Comparison of ENCODE assay signal across 12 cellular contexts in the genomic region with DNA sequence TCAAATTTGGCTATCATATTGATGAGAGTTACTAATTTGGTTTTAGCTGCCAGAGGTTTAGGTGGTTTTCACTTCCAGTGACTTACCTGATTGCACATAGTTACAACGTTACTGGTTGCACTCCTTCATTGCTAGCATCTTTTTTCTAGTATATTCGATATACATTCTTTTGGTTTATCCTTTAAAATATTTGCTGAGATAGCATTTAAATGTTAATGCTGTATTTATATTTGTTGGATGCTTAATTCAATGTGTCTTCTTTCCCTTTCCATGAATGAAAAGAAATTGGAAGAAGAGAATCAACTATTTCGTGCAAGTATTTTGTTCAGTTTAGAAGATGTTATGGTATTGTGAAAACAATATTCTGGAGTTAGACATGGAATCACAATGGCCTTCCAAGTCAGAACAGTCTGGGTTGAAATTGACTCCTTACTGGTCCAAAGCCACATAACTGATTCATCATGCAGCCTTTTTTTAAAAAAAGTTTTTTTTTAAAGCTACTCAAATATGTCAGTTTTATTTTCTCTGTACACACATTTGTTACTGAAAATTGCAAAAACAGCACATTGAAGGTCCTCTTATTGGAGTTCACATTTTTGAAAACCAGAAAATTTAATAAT. TPM values are rescaled to one million over a fixed set of nuclear protein-coding genes. Genes with fewer than 3 reads are reported as not detected.
A peak's percentile ranks its signal among the peaks of the same experiment; 100 is the strongest.
DNase-seq lines count a peak whose midpoint lies in the region; ATAC-seq and TF ChIP-seq lines count a peak whose summit lies in the region.
"Had no signal": no experiment of that assay in that cellular context is flagged by ENCODE, and none has a peak within 500 bp of the region (broad histone marks: within the 10 kb centered on the region; RNA-seq: fewer than 3 reads in every experiment).

No MANE protein-coding gene starts in this region.

- CTCF ChIA-PET in activated CD4-positive, alpha-beta T cell treated with anti-CD3 and anti-CD28 coated beads for 36 hours (lab: Charles Lee), result no interaction called here
- CTCF ChIA-PET in GM10248 (lab: Yijun Ruan, JAX), result interaction anchor here (0.6 kb wide), 1 partner anchor 61 kb away, joined by 3 read pairs; no protein-coding TSS in a partner anchor

- peaks cover 11% of the 10 kb centered on the region for H3K36me3 Mint-ChIP-seq in activated CD4-positive, alpha-beta T cell treated with anti-CD3 and anti-CD28 coated beads for 36 hours (ENCODE audit: low read depth)
- H3K36me3 Mint-ChIP-seq in T-helper 17 cell (ENCODE audit: low read depth), result no peaks in the 10 kb centered on the region

- WGBS in sigmoid colon, 2 donors, result 73 to 76% methylated on average over 3 of the region's 3 CpGs

- H3K9me3 ChIP-seq in T-helper 17 cell (ENCODE audit: control insufficient read depth, low read length, poor library complexity, severe bottlenecking) (no peaks in the 10 kb centered on the region), sigmoid colon (no peaks in the 10 kb centered on the region)
- H3K9me3 ChIP-seq: SJSA1, transverse colon had no signal

- H3K27ac ChIP-seq in sigmoid colon, result peak overlapping the region in 3 of 4 donors; percentile 87 to 96 (median 95)

- no peak for ATAC-seq in activated CD4-positive, alpha-beta T cell treated with anti-CD3 and anti-CD28 coated beads for 36 hours
- no peak for ATAC-seq in T-helper 17 cell
- no peak for ATAC-seq in GM21528 (IDR thresholded peaks at IDR 0.05; ENCODE audit: low FRiP score, unreplicated experiment)

- no peak for DNase-seq in activated CD4-positive, alpha-beta T cell treated with anti-CD3 and anti-CD28 coated beads for 36 hours
- no peak for DNase-seq in activated CD4-positive, alpha-beta T cell treated with anti-CD3 and anti-CD28 coated beads for 1 hour
- DNase-seq in T-helper 17 cell, result no peak
- peak; percentile 10 for DNase-seq in fibroblast of pulmonary artery (ENCODE audit: low read depth)
- DNase-seq in sigmoid colon, result no peak
- DNase-seq in NCI-H748 (lab: John Stamatoyannopoulos, UW; ENCODE audit: unreplicated experiment), result no peak
- DNase-seq in GM10248 (ENCODE audit: extremely low spot score), result no peak
- DNase-seq: ACHN, NCI-H187, transverse colon had no signal

- H3K27me3 Mint-ChIP-seq in activated CD4-positive, alpha-beta T cell treated with anti-CD3 and anti-CD28 coated beads for 36 hours, result no peaks in the 10 kb centered on the region
- no peaks in the 10 kb centered on the region for H3K27me3 Mint-ChIP-seq in T-helper 17 cell

- H3K27me3 ChIP-seq in sigmoid colon, result no peaks in the 10 kb centered on the region
- H3K27me3 ChIP-seq: SJSA1, transverse colon had no signal

- no peak overlapping the region for H3K27ac Mint-ChIP-seq in activated CD4-positive, alpha-beta T cell treated with anti-CD3 and anti-CD28 coated beads for 36 hours
- H3K27ac Mint-ChIP-seq in T-helper 17 cell, result no peak overlapping the region

- H3K9me3 Mint-ChIP-seq in activated CD4-positive, alpha-beta T cell treated with anti-CD3 and anti-CD28 coated beads for 36 hours (ENCODE audit: low read depth), result no peaks in the 10 kb centered on the region

- TF ChIP-seq EP300 in sigmoid colon (IDR thresholded peaks at IDR 0.05), result no peak

- intact Hi-C loops in activated CD4-positive, alpha-beta T cell treated with anti-CD3 and anti-CD28 coated beads for 36 hours (cut with DNase I, micrococcal nuclease), result no loop called here
- intact Hi-C loops in sigmoid colon (cut with DNase I), result loop anchor here (5.0 kb wide), 1 partner anchor 147 kb away; a partner anchor contains a TSS

- no peaks in the 10 kb centered on the region for H3K36me3 ChIP-seq in sigmoid colon
- H3K36me3 ChIP-seq: transverse colon had no signal

- peak overlapping the region; percentile 94 for H3K4me3 Mint-ChIP-seq in activated CD4-positive, alpha-beta T cell treated with anti-CD3 and anti-CD28 coated beads for 36 hours
- H3K4me3 Mint-ChIP-seq in T-helper 17 cell, result peak overlapping the region; percentile 9

- H3K4me3 ChIP-seq in fibroblast of pulmonary artery (replicated peaks; ENCODE audit: low read depth, low read length), result no peak overlapping the region
- no peak overlapping the region for H3K4me3 ChIP-seq in sigmoid colon

- TF ChIP-seq POLR2A in sigmoid colon (IDR thresholded peaks at IDR 0.05), result no peak

- TF ChIP-seq CTCF in fibroblast of pulmonary artery (IDR thresholded peaks at IDR 0.05; ENCODE audit: low read length, missing control alignments), result no peak
- no peak for TF ChIP-seq CTCF in sigmoid colon (IDR thresholded peaks at IDR 0.05)
- TF ChIP-seq CTCF in GM10248 (IDR thresholded peaks at IDR 0.05; ENCODE audit: control extremely low read depth, extremely low read depth, low read depth, missing control alignments), result no peak

- POLR2A ChIA-PET in activated CD4-positive, alpha-beta T cell treated with anti-CD3 and anti-CD28 coated beads for 36 hours (lab: Charles Lee), result interaction anchor here (1.0 kb wide), 1 partner anchor 86 kb away, joined by 3 read pairs; no protein-coding TSS in a partner anchor
- POLR2A ChIA-PET in GM10248 (lab: Yijun Ruan, JAX), result no interaction called here

- H3K4me1 Mint-ChIP-seq in activated CD4-positive, alpha-beta T cell treated with anti-CD3 and anti-CD28 coated beads for 36 hours, result peaks cover 40% of the 10 kb centered on the region
- H3K4me1 Mint-ChIP-seq in T-helper 17 cell, result peaks cover 27% of the 10 kb centered on the region

- H3K4me1 ChIP-seq in sigmoid colon, result peaks cover 0 to 40% (median 30%) of the 10 kb centered on the region in 4 donors

RNA-seq across cellular contexts. Expression of a gene that starts 2.2 kb away (rescaled TPM):
- 10 to 100 TPM; 17.9 to 22.1 TPM for total RNA-seq in activated CD4-positive, alpha-beta T cell treated with anti-CD3 and anti-CD28 coated beads for 36 hours
- 10 to 100 TPM; 18.7 to 25.1 TPM for total RNA-seq in T-helper 17 cell
- 100 to 1,000 TPM in 1 of 4 donors, 10 to 100 TPM in 3; 79.2 to 102 (median 83.1) TPM for total RNA-seq in sigmoid colon
- polyA plus RNA-seq in sigmoid colon, result 10 to 100 TPM; 23.3 to 34.8 (median 32.1) TPM
